In the genomic region with DNA sequence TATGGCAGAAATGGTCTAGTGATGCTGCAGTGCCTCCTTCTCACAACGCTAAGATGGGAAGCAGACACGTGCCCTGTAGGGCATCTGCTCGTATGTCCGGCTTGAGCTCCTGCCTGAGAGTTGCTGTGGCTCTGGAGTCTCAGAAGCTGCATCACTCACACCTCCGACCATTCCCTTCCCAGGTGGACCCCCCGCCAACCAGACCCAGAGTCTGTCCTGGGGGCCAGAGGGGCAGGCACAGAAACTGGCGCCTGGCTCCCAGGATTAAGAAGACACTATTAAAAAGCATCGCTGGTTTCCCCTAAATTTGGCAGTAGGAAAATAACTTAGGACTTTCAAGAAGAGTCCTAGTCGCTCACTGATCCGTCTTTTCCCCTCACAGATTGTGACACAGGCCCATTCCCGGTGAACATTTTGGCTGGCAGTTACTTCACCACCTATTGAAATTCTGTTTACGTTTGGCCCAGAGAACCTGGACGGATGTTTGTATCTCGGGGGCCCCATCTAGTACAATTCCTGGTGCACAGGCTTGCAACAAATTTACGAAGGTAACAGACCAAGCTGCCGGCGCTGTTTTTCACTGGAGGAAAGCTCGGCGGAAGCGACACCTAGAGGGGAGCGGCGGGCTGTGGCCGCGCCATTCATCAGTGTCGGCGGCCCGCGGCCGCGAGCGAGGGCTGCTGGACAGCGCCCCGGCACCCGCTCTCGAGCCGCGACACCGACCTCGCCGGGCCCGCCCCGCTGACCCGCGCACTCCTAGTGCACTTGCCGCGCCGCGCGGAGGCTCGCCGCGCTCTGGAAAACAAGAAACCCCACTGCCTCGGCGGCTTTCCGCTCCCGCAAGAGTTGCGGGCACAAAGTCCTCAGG, we compare ENCODE assay signal across 1 cellular context.
A peak's percentile ranks its signal among the peaks of the same experiment; 100 is the strongest.
TF ChIP-seq lines count a peak whose summit lies in the region.

No MANE protein-coding gene starts in this region.

TF ChIP-seq in WTC11, 78 proteins besides CTCF, POLR2A, EP300 and RAD21 (continued from another document):
- TF ChIP-seq, protein P1, sequence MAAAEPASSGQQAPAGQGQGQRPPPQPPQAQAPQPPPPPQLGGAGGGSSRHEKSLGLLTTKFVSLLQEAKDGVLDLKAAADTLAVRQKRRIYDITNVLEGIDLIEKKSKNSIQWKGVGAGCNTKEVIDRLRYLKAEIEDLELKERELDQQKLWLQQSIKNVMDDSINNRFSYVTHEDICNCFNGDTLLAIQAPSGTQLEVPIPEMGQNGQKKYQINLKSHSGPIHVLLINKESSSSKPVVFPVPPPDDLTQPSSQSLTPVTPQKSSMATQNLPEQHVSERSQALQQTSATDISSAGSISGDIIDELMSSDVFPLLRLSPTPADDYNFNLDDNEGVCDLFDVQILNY (CRISPR knock-in tag; IDR thresholded peaks at IDR 0.05), result peak; percentile 77; the same call in 1 of the 2 replicates
- TF ChIP-seq ELF4 (CRISPR knock-in tag; IDR thresholded peaks at IDR 0.05; ENCODE audit: low read depth), result peak; percentile 58; the same call in 1 of the 2 replicates
- peak; percentile 46; the same call in 1 of the 2 replicates for TF ChIP-seq SP1 (CRISPR knock-in tag; conservative IDR thresholded peaks at IDR 0.05)
- TF ChIP-seq, protein P2, sequence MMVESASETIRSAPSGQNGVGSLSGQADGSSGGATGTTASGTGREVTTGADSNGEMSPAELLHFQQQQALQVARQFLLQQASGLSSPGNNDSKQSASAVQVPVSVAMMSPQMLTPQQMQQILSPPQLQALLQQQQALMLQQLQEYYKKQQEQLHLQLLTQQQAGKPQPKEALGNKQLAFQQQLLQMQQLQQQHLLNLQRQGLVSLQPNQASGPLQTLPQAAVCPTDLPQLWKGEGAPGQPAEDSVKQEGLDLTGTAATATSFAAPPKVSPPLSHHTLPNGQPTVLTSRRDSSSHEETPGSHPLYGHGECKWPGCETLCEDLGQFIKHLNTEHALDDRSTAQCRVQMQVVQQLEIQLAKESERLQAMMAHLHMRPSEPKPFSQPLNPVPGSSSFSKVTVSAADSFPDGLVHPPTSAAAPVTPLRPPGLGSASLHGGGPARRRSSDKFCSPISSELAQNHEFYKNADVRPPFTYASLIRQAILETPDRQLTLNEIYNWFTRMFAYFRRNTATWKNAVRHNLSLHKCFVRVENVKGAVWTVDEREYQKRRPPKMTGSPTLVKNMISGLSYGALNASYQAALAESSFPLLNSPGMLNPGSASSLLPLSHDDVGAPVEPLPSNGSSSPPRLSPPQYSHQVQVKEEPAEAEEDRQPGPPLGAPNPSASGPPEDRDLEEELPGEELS (CRISPR knock-in tag; IDR thresholded peaks at IDR 0.05), result peak; percentile 87; the same call in 1 of the 2 replicates
- TF ChIP-seq, protein P3, sequence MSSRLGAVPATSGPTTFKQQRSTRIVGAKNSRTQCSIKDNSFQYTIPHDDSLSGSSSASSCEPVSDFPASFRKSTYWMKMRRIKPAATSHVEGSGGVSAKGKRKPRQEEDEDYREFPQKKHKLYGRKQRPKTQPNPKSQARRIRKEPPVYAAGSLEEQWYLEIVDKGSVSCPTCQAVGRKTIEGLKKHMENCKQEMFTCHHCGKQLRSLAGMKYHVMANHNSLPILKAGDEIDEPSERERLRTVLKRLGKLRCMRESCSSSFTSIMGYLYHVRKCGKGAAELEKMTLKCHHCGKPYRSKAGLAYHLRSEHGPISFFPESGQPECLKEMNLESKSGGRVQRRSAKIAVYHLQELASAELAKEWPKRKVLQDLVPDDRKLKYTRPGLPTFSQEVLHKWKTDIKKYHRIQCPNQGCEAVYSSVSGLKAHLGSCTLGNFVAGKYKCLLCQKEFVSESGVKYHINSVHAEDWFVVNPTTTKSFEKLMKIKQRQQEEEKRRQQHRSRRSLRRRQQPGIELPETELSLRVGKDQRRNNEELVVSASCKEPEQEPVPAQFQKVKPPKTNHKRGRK (CRISPR knock-in tag; IDR thresholded peaks at IDR 0.05; ENCODE audit: borderline replicate concordance), result no peak
- TF ChIP-seq TEAD1 (CRISPR knock-in tag; IDR thresholded peaks at IDR 0.05), result peak; percentile 74; the same call in 1 of the 2 replicates
- peak; percentile 72; the same call in 1 of the 2 replicates for TF ChIP-seq JUN (CRISPR knock-in tag; IDR thresholded peaks at IDR 0.05)
- TF ChIP-seq TCF7 (CRISPR knock-in tag; IDR thresholded peaks at IDR 0.05; ENCODE audit: low read depth), result 0 out of 2 replicates have a peak, but pooled peaks have one; percentile 50
- no peak for TF ChIP-seq ZNF317 (CRISPR knock-in tag; IDR thresholded peaks at IDR 0.05; ENCODE audit: borderline replicate concordance, low read depth)
- TF ChIP-seq FOXK1 (CRISPR knock-in tag; IDR thresholded peaks at IDR 0.05), result peak; percentile 66; the same call in 1 of the 2 replicates
- TF ChIP-seq ZNF219 (CRISPR knock-in tag; IDR thresholded peaks at IDR 0.05; ENCODE audit: borderline replicate concordance), result peak; percentile 27; the same call in 1 of the 2 replicates
- no peak for TF ChIP-seq ZNF121 (CRISPR knock-in tag; IDR thresholded peaks at IDR 0.05)
- TF ChIP-seq RELA (CRISPR knock-in tag; IDR thresholded peaks at IDR 0.05; ENCODE audit: borderline replicate concordance), result no peak
- TF ChIP-seq, protein P4, sequence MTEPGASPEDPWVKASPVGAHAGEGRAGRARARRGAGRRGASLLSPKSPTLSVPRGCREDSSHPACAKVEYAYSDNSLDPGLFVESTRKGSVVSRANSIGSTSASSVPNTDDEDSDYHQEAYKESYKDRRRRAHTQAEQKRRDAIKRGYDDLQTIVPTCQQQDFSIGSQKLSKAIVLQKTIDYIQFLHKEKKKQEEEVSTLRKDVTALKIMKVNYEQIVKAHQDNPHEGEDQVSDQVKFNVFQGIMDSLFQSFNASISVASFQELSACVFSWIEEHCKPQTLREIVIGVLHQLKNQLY (CRISPR knock-in tag; IDR thresholded peaks at IDR 0.05), result no peak
- TF ChIP-seq, protein P5, sequence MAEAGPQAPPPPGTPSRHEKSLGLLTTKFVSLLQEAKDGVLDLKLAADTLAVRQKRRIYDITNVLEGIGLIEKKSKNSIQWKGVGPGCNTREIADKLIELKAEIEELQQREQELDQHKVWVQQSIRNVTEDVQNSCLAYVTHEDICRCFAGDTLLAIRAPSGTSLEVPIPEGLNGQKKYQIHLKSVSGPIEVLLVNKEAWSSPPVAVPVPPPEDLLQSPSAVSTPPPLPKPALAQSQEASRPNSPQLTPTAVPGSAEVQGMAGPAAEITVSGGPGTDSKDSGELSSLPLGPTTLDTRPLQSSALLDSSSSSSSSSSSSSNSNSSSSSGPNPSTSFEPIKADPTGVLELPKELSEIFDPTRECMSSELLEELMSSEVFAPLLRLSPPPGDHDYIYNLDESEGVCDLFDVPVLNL (CRISPR knock-in tag; IDR thresholded peaks at IDR 0.05; ENCODE audit: borderline replicate concordance, low read depth), result 0 out of 2 replicates have a peak, but pooled peaks have one; percentile 42
- 0 out of 2 replicates have a peak, but pooled peaks have one; percentile 13 for TF ChIP-seq NFE2L1 (CRISPR knock-in tag; IDR thresholded peaks at IDR 0.05)
- no peak for TF ChIP-seq ATF1 (CRISPR knock-in tag; IDR thresholded peaks at IDR 0.05)
- TF ChIP-seq, protein P6, sequence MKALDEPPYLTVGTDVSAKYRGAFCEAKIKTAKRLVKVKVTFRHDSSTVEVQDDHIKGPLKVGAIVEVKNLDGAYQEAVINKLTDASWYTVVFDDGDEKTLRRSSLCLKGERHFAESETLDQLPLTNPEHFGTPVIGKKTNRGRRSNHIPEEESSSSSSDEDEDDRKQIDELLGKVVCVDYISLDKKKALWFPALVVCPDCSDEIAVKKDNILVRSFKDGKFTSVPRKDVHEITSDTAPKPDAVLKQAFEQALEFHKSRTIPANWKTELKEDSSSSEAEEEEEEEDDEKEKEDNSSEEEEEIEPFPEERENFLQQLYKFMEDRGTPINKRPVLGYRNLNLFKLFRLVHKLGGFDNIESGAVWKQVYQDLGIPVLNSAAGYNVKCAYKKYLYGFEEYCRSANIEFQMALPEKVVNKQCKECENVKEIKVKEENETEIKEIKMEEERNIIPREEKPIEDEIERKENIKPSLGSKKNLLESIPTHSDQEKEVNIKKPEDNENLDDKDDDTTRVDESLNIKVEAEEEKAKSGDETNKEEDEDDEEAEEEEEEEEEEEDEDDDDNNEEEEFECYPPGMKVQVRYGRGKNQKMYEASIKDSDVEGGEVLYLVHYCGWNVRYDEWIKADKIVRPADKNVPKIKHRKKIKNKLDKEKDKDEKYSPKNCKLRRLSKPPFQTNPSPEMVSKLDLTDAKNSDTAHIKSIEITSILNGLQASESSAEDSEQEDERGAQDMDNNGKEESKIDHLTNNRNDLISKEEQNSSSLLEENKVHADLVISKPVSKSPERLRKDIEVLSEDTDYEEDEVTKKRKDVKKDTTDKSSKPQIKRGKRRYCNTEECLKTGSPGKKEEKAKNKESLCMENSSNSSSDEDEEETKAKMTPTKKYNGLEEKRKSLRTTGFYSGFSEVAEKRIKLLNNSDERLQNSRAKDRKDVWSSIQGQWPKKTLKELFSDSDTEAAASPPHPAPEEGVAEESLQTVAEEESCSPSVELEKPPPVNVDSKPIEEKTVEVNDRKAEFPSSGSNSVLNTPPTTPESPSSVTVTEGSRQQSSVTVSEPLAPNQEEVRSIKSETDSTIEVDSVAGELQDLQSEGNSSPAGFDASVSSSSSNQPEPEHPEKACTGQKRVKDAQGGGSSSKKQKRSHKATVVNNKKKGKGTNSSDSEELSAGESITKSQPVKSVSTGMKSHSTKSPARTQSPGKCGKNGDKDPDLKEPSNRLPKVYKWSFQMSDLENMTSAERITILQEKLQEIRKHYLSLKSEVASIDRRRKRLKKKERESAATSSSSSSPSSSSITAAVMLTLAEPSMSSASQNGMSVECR (CRISPR knock-in tag; IDR thresholded peaks at IDR 0.05; ENCODE audit: borderline replicate concordance), result peak; percentile 43; the same call in 1 of the 2 replicates
- 0 out of 2 replicates have a peak, but pooled peaks have one; percentile 56 for TF ChIP-seq ZNF138 (CRISPR knock-in tag; conservative IDR thresholded peaks at IDR 0.05)
- TF ChIP-seq NR3C1 (CRISPR knock-in tag; conservative IDR thresholded peaks at IDR 0.05; ENCODE audit: low read depth), result 0 out of 2 replicates have a peak, but pooled peaks have one; percentile 61
TF ChIP-seq in WTC11: peak in this region for 19.
